In the genomic region with DNA sequence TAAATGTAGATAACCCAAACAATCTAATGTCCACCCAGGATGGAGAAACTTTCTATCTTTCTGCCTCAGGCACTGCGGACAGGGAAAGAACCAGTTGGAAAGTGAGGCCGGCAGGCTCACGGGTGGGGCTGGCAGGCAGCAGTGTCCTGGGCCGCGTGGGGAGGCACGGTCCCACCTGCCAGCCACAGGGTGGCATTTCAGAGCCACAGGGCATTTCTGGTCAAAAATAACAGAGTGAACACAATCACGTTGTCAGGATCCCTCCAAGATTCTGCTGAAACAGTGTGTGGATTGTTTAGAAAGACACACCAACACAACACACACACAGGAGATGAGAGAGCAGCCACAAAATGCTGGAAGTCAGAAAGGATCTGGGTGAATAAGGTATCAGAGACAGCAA, we compare ENCODE assay signal across 11 cellular contexts.
A peak's percentile ranks its signal among the peaks of the same experiment; 100 is the strongest.
DNase-seq lines count a peak whose midpoint lies in the region; ATAC-seq and TF ChIP-seq lines count a peak whose summit lies in the region.
"Had no signal": no experiment of that assay in that cellular context is flagged by ENCODE, and none has a peak within 500 bp of the region (broad histone marks: within the 10 kb centered on the region; RNA-seq: fewer than 3 reads in every experiment).

No MANE protein-coding gene starts in this region.

- POLR2A ChIA-PET in IMR-90 (lab: Charles Lee; ENCODE audit: unreplicated experiment): no interaction called here

- H3K18ac ChIP-seq in IMR-90 (ENCODE audit: low read depth, low read length): peak overlapping the region; percentile 71

- intact Hi-C loops in IMR-90 (cut with micrococcal nuclease) (loop anchor here (5.0 to 10.0 kb wide), 2 partner anchors 61 to 168 kb away; no protein-coding TSS in a partner anchor), ascending aorta (cut with DNase I) (loop anchor here (2.0 to 10.0 kb wide), 5 partner anchors 26 to 1028 kb away; partner anchors contain the start of gene HDAC4)

- TF ChIP-seq POLR2A in IMR-90 (IDR thresholded peaks at IDR 0.05; ENCODE audit: low read depth, low read length): no peak

- H4K8ac ChIP-seq in IMR-90 (ENCODE audit: low read depth in 2 of 2, low read length in 2 of 2): peak overlapping the region; percentile 53 to 64

- H3K27me3 ChIP-seq in IMR-90 (ENCODE audit: control insufficient read depth, insufficient read depth, low read length) (no peaks in the 10 kb centered on the region), ascending aorta (no peaks in the 10 kb centered on the region), stomach smooth muscle (ENCODE audit: control insufficient read depth in 1 of 2, insufficient read depth in 2 of 2, low read length in 2 of 2) (no peaks in the 10 kb centered on the region)

- in situ Hi-C loops in IMR-90 (cut with MboI; ENCODE audit: low sequenced_read_pairs): no loop called here

- peak overlapping the region; percentile 55; the same call in 1 of the 2 replicates for H3K56ac ChIP-seq in IMR-90 (ENCODE audit: extremely low read depth, insufficient read depth, low read length)

- peak overlapping the region; percentile 91 for H2AK9ac ChIP-seq in IMR-90 (replicated peaks; ENCODE audit: low read depth, low read length, poor library complexity)

- CTCF ChIA-PET in IMR-90 (lab: Yijun Ruan, JAX): no interaction called here

- peak overlapping the region; percentile 92 for H4K91ac ChIP-seq in IMR-90 (ENCODE audit: insufficient read depth, low read depth, low read length)

- H3K9ac ChIP-seq in IMR-90 (ENCODE audit: low read depth, low read length) (peak overlapping the region; percentile 37; the same call in 1 of the 2 replicates), stomach smooth muscle (ENCODE audit: low read length in 2 of 2) (peak overlapping the region; percentile 42 to 47)

- H3K27ac ChIP-seq in IMR-90 (ENCODE audit: insufficient read depth, low read length): peak overlapping the region; percentile 81
- peak overlapping the region; percentile 78 to 96 for H3K27ac ChIP-seq in ascending aorta
- peak overlapping the region; percentile 74 for H3K27ac ChIP-seq in stomach smooth muscle (ENCODE audit: low read length)

- H3K27ac Mint-ChIP-seq in stimulated activated naive CD8-positive, alpha-beta T cell treated with anti-CD3 and anti-CD28 coated beads, Interleukin-15, amount 100 ng/mL, for 72 hours: no peak overlapping the region
- H3K27ac Mint-ChIP-seq in T-helper 2 cell treated with Interferon-gamma antibody and Interleukin-4, amounts not matched to agents 5 μg/mL and 100 μg/mL, for 36 hours: no peak overlapping the region

- DNase-seq in IMR-90 (no peak), ascending aorta (ENCODE audit: low spot score in 2 of 2) (no peak), medulla oblongata (ENCODE audit: extremely low spot score) (peak; percentile 69), NCI-H2227 (lab: John Stamatoyannopoulos, UW; ENCODE audit: unreplicated experiment) (no peak)
- DNase-seq in stimulated activated naive CD8-positive, alpha-beta T cell treated with anti-CD3 and anti-CD28 coated beads, Interleukin-15, amount 100 ng/mL, for 72 hours: no peak
- DNase-seq in T-helper 2 cell treated with Interferon-gamma antibody and Interleukin-4, amounts not matched to agents 5 μg/mL and 100 μg/mL, for 36 hours (ENCODE audit: low spot score): no peak
- no peak for DNase-seq in activated effector memory CD4-positive, alpha-beta T cell treated with anti-CD3 and anti-CD28 coated beads, Interleukin-2, amount 50 U/mL, for 16 hours
- DNase-seq: activated gamma-delta T cell, NCI-H2029 treated with DMSO at 0.1 percent for 48 hours, T-helper 2 cell had no signal

- peak overlapping the region; percentile 72; the same call in 2 of the 3 replicates for H2BK15ac ChIP-seq in IMR-90 (ENCODE audit: low read depth, low read length)

- H2BK20ac ChIP-seq in IMR-90 (ENCODE audit: low read depth, low read length): peak overlapping the region; percentile 89

- H2AFZ ChIP-seq in IMR-90 (replicated peaks; ENCODE audit: low read length, poor library complexity): peak overlapping the region; percentile 35

- peak overlapping the region; percentile 76 for H2BK5ac ChIP-seq in IMR-90 (ENCODE audit: low read depth, low read length, poor library complexity, severe bottlenecking)

- dilution Hi-C loops in IMR-90 (cut with HindIII; ENCODE audit: low sequenced_read_pairs, unreplicated experiment): no loop called here

- H3K14ac ChIP-seq in IMR-90 (replicated peaks; ENCODE audit: low read depth, low read length): peak overlapping the region; percentile 64

- peak overlapping the region; percentile 71 for H3K23ac ChIP-seq in IMR-90 (ENCODE audit: low read depth, low read length)

- BruUV-seq in IMR-90 (replicated peaks; lab: Mats Ljungman, UMichigan): no TSS peak

- no peak overlapping the region for H3K4me3 Mint-ChIP-seq in stimulated activated naive CD8-positive, alpha-beta T cell treated with anti-CD3 and anti-CD28 coated beads, Interleukin-15, amount 100 ng/mL, for 72 hours
- H3K4me3 Mint-ChIP-seq in T-helper 2 cell treated with Interferon-gamma antibody and Interleukin-4, amounts not matched to agents 5 μg/mL and 100 μg/mL, for 36 hours: no peak overlapping the region

- peaks cover 17% of the 10 kb centered on the region for H4K20me1 ChIP-seq in IMR-90 (ENCODE audit: insufficient read depth, low read length)

- 0 out of 2 replicates have a peak overlapping the region, but pooled peaks have one; percentile 6 for H3K4me2 ChIP-seq in IMR-90 (ENCODE audit: low read depth, low read length)

- H3K9me3 ChIP-seq in IMR-90 (ENCODE audit: control insufficient read depth, insufficient read depth, low read length) (no peaks in the 10 kb centered on the region), ascending aorta (no peaks in the 10 kb centered on the region), stomach smooth muscle (ENCODE audit: control insufficient read depth in 2 of 2, low read length in 2 of 2) (no peaks in the 10 kb centered on the region)

- no peaks in the 10 kb centered on the region for H3K27me3 Mint-ChIP-seq in stimulated activated naive CD8-positive, alpha-beta T cell treated with anti-CD3 and anti-CD28 coated beads, Interleukin-15, amount 100 ng/mL, for 72 hours
- H3K27me3 Mint-ChIP-seq in T-helper 2 cell treated with Interferon-gamma antibody and Interleukin-4, amounts not matched to agents 5 μg/mL and 100 μg/mL, for 36 hours (ENCODE audit: low read depth): no peaks in the 10 kb centered on the region

- H3K4me1 Mint-ChIP-seq in stimulated activated naive CD8-positive, alpha-beta T cell treated with anti-CD3 and anti-CD28 coated beads, Interleukin-15, amount 100 ng/mL, for 72 hours: peaks cover 82% of the 10 kb centered on the region
- H3K4me1 Mint-ChIP-seq in T-helper 2 cell treated with Interferon-gamma antibody and Interleukin-4, amounts not matched to agents 5 μg/mL and 100 μg/mL, for 36 hours (ENCODE audit: low read depth): peaks cover 48% of the 10 kb centered on the region

- no peak for TF ChIP-seq RAD21 in IMR-90 (IDR thresholded peaks at IDR 0.05; ENCODE audit: low read length)

- H4K5ac ChIP-seq in IMR-90 (ENCODE audit: low read depth, low read length): peak overlapping the region; percentile 61

- H3K9me1 ChIP-seq in IMR-90 (ENCODE audit: insufficient read depth, low read length): peaks cover 33% of the 10 kb centered on the region

- H2AK5ac ChIP-seq in IMR-90 (ENCODE audit: low read depth, low read length): peak overlapping the region; percentile 69

- H2BK120ac ChIP-seq in IMR-90 (ENCODE audit: low read depth, low read length): peak overlapping the region; percentile 92

- peaks cover 34 to 71% of the 10 kb centered on the region in 2 experiments for H3K79me1 ChIP-seq in IMR-90 (ENCODE audit: low read depth in 1 of 2, low read length in 2 of 2)

- H3K4me1 ChIP-seq in IMR-90 (ENCODE audit: control insufficient read depth, insufficient read depth, low read length) (peaks cover 44% of the 10 kb centered on the region), ascending aorta (peaks cover 15 to 49% of the 10 kb centered on the region in 2 donors), stomach smooth muscle (ENCODE audit: control insufficient read depth, insufficient read depth, low read length) (peaks cover 65% of the 10 kb centered on the region)

- peaks cover 14% of the 10 kb centered on the region for H3K36me3 Mint-ChIP-seq in T-helper 2 cell treated with Interferon-gamma antibody and Interleukin-4, amounts not matched to agents 5 μg/mL and 100 μg/mL, for 36 hours (ENCODE audit: low read depth)

- peak overlapping the region; percentile 93 for H3K4ac ChIP-seq in IMR-90 (ENCODE audit: low read depth, low read length)

- H3K9me3 Mint-ChIP-seq in stimulated activated naive CD8-positive, alpha-beta T cell treated with anti-CD3 and anti-CD28 coated beads, Interleukin-15, amount 100 ng/mL, for 72 hours: no peaks in the 10 kb centered on the region
- H3K9me3 Mint-ChIP-seq in T-helper 2 cell treated with Interferon-gamma antibody and Interleukin-4, amounts not matched to agents 5 μg/mL and 100 μg/mL, for 36 hours: no peaks in the 10 kb centered on the region

- no CpG with 5 or more reads among the region's 7 CpGs for WGBS in IMR-90 (ENCODE audit: extremely low coverage in 2 of 2, insufficient read length in 1 of 2), 2 experiments

- no peak for TF ChIP-seq CTCF in IMR-90 (conservative IDR thresholded peaks at IDR 0.05; ENCODE audit: low read depth, low read length)
- TF ChIP-seq CTCF in ascending aorta (IDR thresholded peaks at IDR 0.05): peak in 1 of 3 experiments; percentile 17

- no peak for ATAC-seq in IMR-90 (ENCODE audit: low read depth)
- ATAC-seq in stimulated activated naive CD8-positive, alpha-beta T cell treated with anti-CD3 and anti-CD28 coated beads, Interleukin-15, amount 100 ng/mL, for 72 hours: no peak

- H3K4me3 ChIP-seq in IMR-90 (ENCODE audit: insufficient read depth, low read depth, low read length) (no peak overlapping the region), ascending aorta (no peak overlapping the region), stomach smooth muscle (ENCODE audit: low read length in 2 of 2) (peak overlapping the region; percentile 26 to 29)

- H3K36me3 ChIP-seq in IMR-90 (ENCODE audit: control insufficient read depth, insufficient read depth, low read length): no peaks in the 10 kb centered on the region
- no peaks in the 10 kb centered on the region for H3K36me3 ChIP-seq in ascending aorta
- peaks cover 0 to 2% of the 10 kb centered on the region in 2 donors for H3K36me3 ChIP-seq in stomach smooth muscle (ENCODE audit: control insufficient read depth in 2 of 2, insufficient read depth in 2 of 2, low read length in 2 of 2)

TF ChIP-seq in IMR-90, 13 proteins besides CTCF, POLR2A, EP300 and RAD21 (continues in another document):
- TF ChIP-seq RCOR1 (IDR thresholded peaks at IDR 0.05; ENCODE audit: insufficient replicate concordance, low read length): no peak
- TF ChIP-seq MAZ (IDR thresholded peaks at IDR 0.05; ENCODE audit: borderline replicate concordance, low read depth, low read length): no peak
- no peak for TF ChIP-seq NFE2L2 (IDR thresholded peaks at IDR 0.05; ENCODE audit: low read depth, low read length)
- no peak for TF ChIP-seq CHD1 (IDR thresholded peaks at IDR 0.05; ENCODE audit: low read depth, low read length)
- no peak for TF ChIP-seq RFX5 (IDR thresholded peaks at IDR 0.05; ENCODE audit: low read depth, low read length)
- TF ChIP-seq MXI1 (IDR thresholded peaks at IDR 0.05; ENCODE audit: borderline replicate concordance, low read depth, low read length): no peak

Comparison
In these comparisons a context has a peak if more than half of its experiments do, and no peak if none do; other contexts are left out.
1. H3K4me3 ChIP-seq: peak in stomach smooth muscle (2 of 2); none in IMR-90 (single experiment) and ascending aorta (0 of 2).
2. Peak in every context shown above with its lines, with median percentiles within 50 percentile points of each other: H3K27ac ChIP-seq.